In the genomic region with DNA sequence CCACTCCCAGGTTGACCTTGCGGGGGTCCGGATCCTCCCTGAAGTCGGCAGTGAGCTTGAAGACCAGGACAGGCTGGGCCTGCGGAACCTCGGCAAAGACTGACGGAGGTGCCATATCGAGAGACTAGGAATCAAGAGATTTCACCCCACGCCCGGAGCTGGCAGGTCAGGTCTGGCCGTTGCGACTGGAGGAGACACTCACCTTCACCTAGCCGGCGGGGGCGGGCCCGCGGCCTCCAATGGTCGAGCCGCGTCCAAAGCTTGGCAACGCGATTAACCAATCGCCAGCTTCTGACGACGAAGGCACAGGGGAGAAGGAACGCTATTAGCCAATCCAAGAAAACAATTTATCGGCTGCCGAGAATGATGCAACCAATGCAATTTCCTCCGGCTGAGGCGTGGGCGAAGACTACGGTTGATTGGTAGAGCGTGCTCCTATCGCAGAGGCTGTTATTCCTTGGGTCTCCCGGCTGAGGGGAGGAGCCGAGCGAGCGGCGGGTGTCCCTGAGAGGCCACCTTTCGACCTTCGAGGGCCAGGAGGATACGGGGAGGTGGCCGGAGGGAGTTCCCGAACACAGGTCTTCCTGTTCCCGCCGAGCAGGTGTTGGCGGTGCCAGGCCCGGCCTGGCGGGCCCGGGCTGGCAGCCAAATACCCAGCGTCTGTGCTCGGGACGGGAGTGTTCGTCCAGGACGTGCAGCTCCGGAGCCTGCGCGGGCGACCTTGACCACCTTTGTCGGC, we compare ENCODE assay signal across 1 cellular context.
TF ChIP-seq lines count a peak whose summit lies in the region.

Gene GOT1 (minus strand): TSS at position 174 of the 739 bp plus-strand sequence. CDS start 59 bp downstream, at position 115.

TF ChIP-seq in HepG2, 621 proteins besides CTCF, POLR2A, EP300 and RAD21 (continued from another document and continues in another):
- TF ChIP-seq BCL3 (CRISPR knock-in tag; IDR thresholded peaks at IDR 0.05): no peak; the same call in 1 of the 2 replicates
- 0 out of 2 replicates have a peak, but pooled peaks have one; percentile 35 for TF ChIP-seq MIER2 (CRISPR knock-in tag; IDR thresholded peaks at IDR 0.05)
- TF ChIP-seq TARDBP (CRISPR knock-in tag; IDR thresholded peaks at IDR 0.05): peak; percentile 78
- TF ChIP-seq RBM39 (IDR thresholded peaks at IDR 0.05; ENCODE audit: low read depth, low read length, poor library complexity, severe bottlenecking): peak; percentile 84
- TF ChIP-seq, protein P1, sequence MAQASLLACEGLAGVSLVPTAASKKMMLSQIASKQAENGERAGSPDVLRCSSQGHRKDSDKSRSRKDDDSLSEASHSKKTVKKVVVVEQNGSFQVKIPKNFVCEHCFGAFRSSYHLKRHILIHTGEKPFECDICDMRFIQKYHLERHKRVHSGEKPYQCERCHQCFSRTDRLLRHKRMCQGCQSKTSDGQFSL (CRISPR knock-in tag; IDR thresholded peaks at IDR 0.05): no peak
- peak; percentile 36; the same call in 1 of the 2 replicates for TF ChIP-seq ZNF792 (CRISPR knock-in tag; IDR thresholded peaks at IDR 0.05)
- peak; percentile 59; the same call in 1 of the 2 replicates for TF ChIP-seq MEF2D (CRISPR knock-in tag; IDR thresholded peaks at IDR 0.05)
- 0 out of 2 replicates have a peak, but pooled peaks have one; percentile 49 for TF ChIP-seq MEIS1 (CRISPR knock-in tag; IDR thresholded peaks at IDR 0.05; ENCODE audit: borderline replicate concordance)
- TF ChIP-seq, protein P2, sequence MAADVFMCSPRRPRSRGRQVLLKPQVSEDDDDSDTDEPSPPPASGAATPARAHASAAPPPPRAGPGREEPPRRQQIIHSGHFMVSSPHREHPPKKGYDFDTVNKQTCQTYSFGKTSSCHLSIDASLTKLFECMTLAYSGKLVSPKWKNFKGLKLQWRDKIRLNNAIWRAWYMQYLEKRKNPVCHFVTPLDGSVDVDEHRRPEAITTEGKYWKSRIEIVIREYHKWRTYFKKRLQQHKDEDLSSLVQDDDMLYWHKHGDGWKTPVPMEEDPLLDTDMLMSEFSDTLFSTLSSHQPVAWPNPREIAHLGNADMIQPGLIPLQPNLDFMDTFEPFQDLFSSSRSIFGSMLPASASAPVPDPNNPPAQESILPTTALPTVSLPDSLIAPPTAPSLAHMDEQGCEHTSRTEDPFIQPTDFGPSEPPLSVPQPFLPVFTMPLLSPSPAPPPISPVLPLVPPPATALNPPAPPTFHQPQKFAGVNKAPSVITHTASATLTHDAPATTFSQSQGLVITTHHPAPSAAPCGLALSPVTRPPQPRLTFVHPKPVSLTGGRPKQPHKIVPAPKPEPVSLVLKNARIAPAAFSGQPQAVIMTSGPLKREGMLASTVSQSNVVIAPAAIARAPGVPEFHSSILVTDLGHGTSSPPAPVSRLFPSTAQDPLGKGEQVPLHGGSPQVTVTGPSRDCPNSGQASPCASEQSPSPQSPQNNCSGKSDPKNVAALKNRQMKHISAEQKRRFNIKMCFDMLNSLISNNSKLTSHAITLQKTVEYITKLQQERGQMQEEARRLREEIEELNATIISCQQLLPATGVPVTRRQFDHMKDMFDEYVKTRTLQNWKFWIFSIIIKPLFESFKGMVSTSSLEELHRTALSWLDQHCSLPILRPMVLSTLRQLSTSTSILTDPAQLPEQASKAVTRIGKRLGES (CRISPR knock-in tag; IDR thresholded peaks at IDR 0.05; ENCODE audit: borderline replicate concordance): no peak
- TF ChIP-seq SNAI1 (CRISPR knock-in tag; IDR thresholded peaks at IDR 0.05; ENCODE audit: borderline replicate concordance): peak; percentile 56; the same call in 1 of the 2 replicates
- no peak for TF ChIP-seq CERS6 (CRISPR knock-in tag; IDR thresholded peaks at IDR 0.05)
- peak; percentile 69; the same call in 1 of the 2 replicates for TF ChIP-seq SALL1 (CRISPR knock-in tag; IDR thresholded peaks at IDR 0.05)
- no peak for TF ChIP-seq ATAD3A (CRISPR knock-in tag; IDR thresholded peaks at IDR 0.05)
- TF ChIP-seq, protein P3, sequence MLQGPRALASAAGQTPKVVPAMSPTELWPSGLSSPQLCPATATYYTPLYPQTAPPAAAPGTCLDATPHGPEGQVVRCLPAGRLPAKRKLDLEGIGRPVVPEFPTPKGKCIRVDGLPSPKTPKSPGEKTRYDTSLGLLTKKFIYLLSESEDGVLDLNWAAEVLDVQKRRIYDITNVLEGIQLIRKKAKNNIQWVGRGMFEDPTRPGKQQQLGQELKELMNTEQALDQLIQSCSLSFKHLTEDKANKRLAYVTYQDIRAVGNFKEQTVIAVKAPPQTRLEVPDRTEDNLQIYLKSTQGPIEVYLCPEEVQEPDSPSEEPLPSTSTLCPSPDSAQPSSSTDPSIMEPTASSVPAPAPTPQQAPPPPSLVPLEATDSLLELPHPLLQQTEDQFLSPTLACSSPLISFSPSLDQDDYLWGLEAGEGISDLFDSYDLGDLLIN (CRISPR knock-in tag; IDR thresholded peaks at IDR 0.05; ENCODE audit: borderline replicate concordance): no peak
- TF ChIP-seq AHDC1 (CRISPR knock-in tag; IDR thresholded peaks at IDR 0.05; ENCODE audit: borderline replicate concordance): no peak
- TF ChIP-seq DMTF1 (CRISPR knock-in tag; IDR thresholded peaks at IDR 0.05): no peak
- TF ChIP-seq HNRNPUL1 (IDR thresholded peaks at IDR 0.05; ENCODE audit: low read depth, low read length): no peak
- peak; percentile 98 for TF ChIP-seq CEBPG (CRISPR knock-in tag; IDR thresholded peaks at IDR 0.05)
- TF ChIP-seq ZNF546 (CRISPR knock-in tag; conservative IDR thresholded peaks at IDR 0.05): peak; percentile 56; the same call in 1 of the 2 replicates
- TF ChIP-seq ZNF576 (CRISPR knock-in tag; IDR thresholded peaks at IDR 0.05): no peak
- TF ChIP-seq ZNF609 (CRISPR knock-in tag; IDR thresholded peaks at IDR 0.05; ENCODE audit: borderline replicate concordance): peak; percentile 62; the same call in 1 of the 2 replicates
- TF ChIP-seq, protein P4, sequence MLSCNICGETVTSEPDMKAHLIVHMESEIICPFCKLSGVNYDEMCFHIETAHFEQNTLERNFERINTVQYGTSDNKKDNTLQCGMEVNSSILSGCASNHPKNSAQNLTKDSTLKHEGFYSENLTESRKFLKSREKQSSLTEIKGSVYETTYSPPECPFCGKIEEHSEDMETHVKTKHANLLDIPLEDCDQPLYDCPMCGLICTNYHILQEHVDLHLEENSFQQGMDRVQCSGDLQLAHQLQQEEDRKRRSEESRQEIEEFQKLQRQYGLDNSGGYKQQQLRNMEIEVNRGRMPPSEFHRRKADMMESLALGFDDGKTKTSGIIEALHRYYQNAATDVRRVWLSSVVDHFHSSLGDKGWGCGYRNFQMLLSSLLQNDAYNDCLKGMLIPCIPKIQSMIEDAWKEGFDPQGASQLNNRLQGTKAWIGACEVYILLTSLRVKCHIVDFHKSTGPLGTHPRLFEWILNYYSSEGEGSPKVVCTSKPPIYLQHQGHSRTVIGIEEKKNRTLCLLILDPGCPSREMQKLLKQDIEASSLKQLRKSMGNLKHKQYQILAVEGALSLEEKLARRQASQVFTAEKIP (CRISPR knock-in tag; IDR thresholded peaks at IDR 0.05; ENCODE audit: borderline replicate concordance): no peak
- TF ChIP-seq AKAP8 (CRISPR knock-in tag; IDR thresholded peaks at IDR 0.05): no peak
- TF ChIP-seq SMAD3 (CRISPR knock-in tag; IDR thresholded peaks at IDR 0.05): no peak; the same call in none of the 2 replicates
- TF ChIP-seq ZFP1 (CRISPR knock-in tag; IDR thresholded peaks at IDR 0.05): no peak
- TF ChIP-seq ZBTB3 (CRISPR knock-in tag; IDR thresholded peaks at IDR 0.05; ENCODE audit: borderline replicate concordance, low read depth): no peak
- peak; percentile 71; the same call in 1 of the 2 replicates for TF ChIP-seq ZNF350 (CRISPR knock-in tag; IDR thresholded peaks at IDR 0.05; ENCODE audit: borderline replicate concordance, low read depth)
